Comparison of ENCODE assay signal across 23 cellular contexts in the genomic region with DNA sequence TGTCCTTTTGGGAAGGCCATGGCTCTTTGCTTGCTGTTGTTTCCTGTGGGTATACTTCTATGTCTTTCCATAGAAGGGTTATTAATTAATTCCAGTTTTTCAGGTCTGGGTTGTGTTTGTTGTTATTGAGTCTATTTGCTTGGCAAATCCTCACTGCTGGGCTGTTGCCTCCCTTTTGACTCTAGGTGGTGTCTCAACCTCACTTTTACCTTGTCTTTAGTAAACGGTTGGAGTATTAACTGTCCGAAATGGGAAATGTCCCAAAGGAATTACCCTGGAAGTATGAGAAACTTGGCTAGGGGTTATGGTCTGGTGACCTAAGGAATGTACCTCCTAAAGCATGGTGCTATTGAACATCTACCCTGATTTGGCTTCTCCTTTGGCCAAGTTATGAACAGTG. TPM values are rescaled to one million over a fixed set of nuclear protein-coding genes. Genes with fewer than 3 reads are reported as not detected.
DNase-seq lines count a peak whose midpoint lies in the region; ATAC-seq and TF ChIP-seq lines count a peak whose summit lies in the region.
"Had no signal": no experiment of that assay in that cellular context is flagged by ENCODE, and none has a peak within 500 bp of the region (broad histone marks: within the 10 kb centered on the region; RNA-seq: fewer than 3 reads in every experiment).

No MANE protein-coding gene starts in this region.

- DNase-seq in DMS53 (lab: John Stamatoyannopoulos, UW) = peak; percentile 55
- DNase-seq in DMS53 treated with DMSO at 0.1 percent for 48 hours (lab: John Stamatoyannopoulos, UW; ENCODE audit: unreplicated experiment) = no peak
- peak in 1 of 2 donors; percentile 5 for DNase-seq in foreskin keratinocyte
- peak; percentile 84 for DNase-seq in renal cortical epithelial cell (ENCODE audit: low read depth)
- no peak for DNase-seq in colonic mucosa
- DNase-seq in SIG-M5 treated with dmso at 0.1 percent for 504 hours (lab: John Stamatoyannopoulos, UW; ENCODE audit: unreplicated experiment) = no peak
- DNase-seq in NCI-H1694 treated with DMSO at 0.1 percent for 48 hours (lab: John Stamatoyannopoulos, UW) = no peak
- DNase-seq: 8988T; activated CD4-positive, alpha-beta T cell treated with anti-CD3 and anti-CD28 coated beads for 36 hours; activated effector memory CD4-positive, alpha-beta T cell treated with Interleukin-2 at 50 U/mL for 16 hours; caudate nucleus; MG63; natural killer cell; NCI-H1436 treated with DMSO at 0.1 percent for 48 hours; NCI-H226; stimulated activated CD4-positive, alpha-beta T cell treated with anti-CD3 and anti-CD28 coated beads, Interleukin-4, amount 100 ng/mL, for 24 hours had no signal

- no peak overlapping the region for H3K9ac ChIP-seq in colonic mucosa (ENCODE audit: low read depth in 2 of 2, low read length in 2 of 2)
- H3K9ac ChIP-seq: BLaER1 treated with 17β-estradiol and CSF1 and Interleukin-3, amounts not matched to agents 10 nM and 100 nM had no signal

- TF ChIP-seq CTCF in VCaP (conservative IDR thresholded peaks at IDR 0.05) = peak; percentile 81
- peak; percentile 47 for TF ChIP-seq CTCF in foreskin keratinocyte (conservative IDR thresholded peaks at IDR 0.05)
- no peak for TF ChIP-seq CTCF in colonic mucosa (IDR thresholded peaks at IDR 0.05)

- no peaks in the 10 kb centered on the region for H3K27me3 ChIP-seq in foreskin keratinocyte
- no peaks in the 10 kb centered on the region for H3K27me3 ChIP-seq in colonic mucosa
- H3K27me3 ChIP-seq: BLaER1 treated with 17β-estradiol and CSF1 and Interleukin-3, amounts not matched to agents 10 nM and 100 nM; esophagus muscularis mucosa; MG63 had no signal

- H3K27ac ChIP-seq in VCaP = no peak overlapping the region; the same call in 1 of the 2 replicates
- no peak overlapping the region for H3K27ac ChIP-seq in foreskin keratinocyte
- no peak overlapping the region for H3K27ac ChIP-seq in colonic mucosa
- H3K27ac ChIP-seq: BLaER1 treated with 17β-estradiol and CSF1 and Interleukin-3, amounts not matched to agents 10 nM and 100 nM; esophagus muscularis mucosa; prostate gland; skin epidermis had no signal

- intact Hi-C loops in colonic mucosa (cut with DNase I) = loop anchor here (10.0 kb wide), 1 partner anchor 337 kb away; no protein-coding TSS in a partner anchor

- H3K4me1 ChIP-seq in foreskin keratinocyte (no peaks in the 10 kb centered on the region), colonic mucosa (no peaks in the 10 kb centered on the region)
- H3K4me1 ChIP-seq: esophagus muscularis mucosa, prostate gland had no signal

- no peak overlapping the region for H3K4me3 ChIP-seq in colonic mucosa
- H3K4me3 ChIP-seq: BLaER1 treated with 17β-estradiol and CSF1 and Interleukin-3, amounts not matched to agents 10 nM and 100 nM; esophagus muscularis mucosa; MG63; prostate gland; skin epidermis had no signal

- no peaks in the 10 kb centered on the region for H3K9me3 ChIP-seq in colonic mucosa
- H3K9me3 ChIP-seq: prostate gland had no signal

- no peaks in the 10 kb centered on the region for H3K36me3 ChIP-seq in colonic mucosa
- H3K36me3 ChIP-seq: esophagus muscularis mucosa, MG63, prostate gland had no signal

- no peak for ATAC-seq in foreskin keratinocyte
- ATAC-seq: activated CD4-positive, alpha-beta T cell treated with anti-CD3 and anti-CD28 coated beads for 36 hours; natural killer cell had no signal

RNA-seq across cellular contexts. Expression of gene PRH1, which starts 16.7 kb away (rescaled TPM):
- total RNA-seq in foreskin keratinocyte = 7.4 and 8.6 TPM in 2 replicates
- 3.3 and 3.5 TPM in 2 replicates for polyA plus RNA-seq in foreskin keratinocyte
- total RNA-seq in renal cortical epithelial cell = 5.9 and 14.8 TPM in 2 replicates
- 10 to 100 TPM in 1 of 2 donors, 1 to 10 TPM in 1; 7.4 to 12.3 TPM for total RNA-seq in colonic mucosa

RNA-seq across cellular contexts. Expression of gene PRR4, which starts 18.1 kb away (rescaled TPM):
- total RNA-seq in foreskin keratinocyte (1.2 TPM in 2 replicates), renal cortical epithelial cell (1.4 and 2.3 TPM in 2 replicates), colonic mucosa (1 to 10 TPM in 1 of 2 donors, under 1 TPM in 1; 0.72 to 1.0 TPM)
- polyA plus RNA-seq in foreskin keratinocyte = 0.66 and 1.8 TPM in 2 replicates

RNA-seq across cellular contexts. Expression of gene TAS2R10, which starts 41.2 kb away (rescaled TPM):
- total RNA-seq in foreskin keratinocyte (not detected in 2 replicates), renal cortical epithelial cell (3.0 TPM in 1 of 2 replicates, not detected in the other), colonic mucosa (not detected)
- polyA plus RNA-seq in foreskin keratinocyte = 0.07 TPM in 1 of 2 replicates, not detected in the other
- total RNA-seq: activated CD4-positive, alpha-beta T cell treated with anti-CD3 and anti-CD28 coated beads for 36 hours had no signal

RNA-seq across cellular contexts. Expression of gene TAS2R13, which starts 42.0 kb away (rescaled TPM):
- total RNA-seq in foreskin keratinocyte = 0.18 and 0.24 TPM in 2 replicates
- not detected in 2 replicates for polyA plus RNA-seq in foreskin keratinocyte
- total RNA-seq in renal cortical epithelial cell = 5.2 TPM in 1 of 2 replicates, not detected in the other
- total RNA-seq in colonic mucosa = 1 to 10 TPM in 1 of 2 donors, under 1 TPM in 1; 0.91 to 1.0 TPM
- polyA plus RNA-seq: adipose tissue had no signal

RNA-seq across cellular contexts. Expression of gene TAS2R9, which starts 57.4 kb away (rescaled TPM):
- total RNA-seq in foreskin keratinocyte (not detected in 2 replicates), renal cortical epithelial cell (0.35 TPM in 1 of 2 replicates, not detected in the other), colonic mucosa (not detected)
- not detected in 2 replicates for polyA plus RNA-seq in foreskin keratinocyte
- total RNA-seq: activated CD4-positive, alpha-beta T cell treated with anti-CD3 and anti-CD28 coated beads for 36 hours; esophagus muscularis mucosa; natural killer cell; prostate gland; RPMI7951 had no signal

Comparison
In these comparisons a context has a peak if more than half of its experiments do, and no peak if none do; other contexts are left out.
1. DNase-seq: peak in DMS53 (single experiment) and renal cortical epithelial cell (single experiment); none in DMS53 treated with DMSO at 0.1 percent for 48 hours (single experiment), colonic mucosa (single experiment), SIG-M5 treated with dmso at 0.1 percent for 504 hours (single experiment) and NCI-H1694 treated with DMSO at 0.1 percent for 48 hours (single experiment).